2 cellular contexts compared by ENCODE assay signal in the genomic region with DNA sequence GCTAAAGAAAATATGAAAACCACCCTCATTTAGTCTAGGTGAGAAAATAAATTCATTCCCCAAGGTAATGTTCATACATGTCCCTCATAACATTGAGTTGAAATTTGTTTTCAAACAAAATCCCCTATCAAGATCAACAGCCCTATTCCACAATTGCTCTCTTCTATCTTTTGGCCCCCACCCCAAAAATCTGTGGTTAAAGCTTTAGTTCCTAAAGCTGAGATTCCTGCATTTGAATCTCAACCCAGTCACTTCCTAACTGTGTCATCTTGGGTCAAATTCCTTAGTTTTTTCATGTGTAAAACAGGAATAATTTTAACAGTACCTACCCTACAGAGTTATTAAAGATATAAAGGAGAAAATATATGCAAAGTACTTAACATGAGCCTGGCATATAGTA.
TF ChIP-seq lines count a peak whose summit lies in the region.

No MANE protein-coding gene starts in this region.

TF ChIP-seq in IMR-90, 13 proteins besides CTCF, POLR2A, EP300 and RAD21:
- no peak for TF ChIP-seq RCOR1 (IDR thresholded peaks at IDR 0.05; ENCODE audit: insufficient replicate concordance, low read length)
- no peak for TF ChIP-seq ELK1 (IDR thresholded peaks at IDR 0.05; ENCODE audit: borderline replicate concordance, low read depth, low read length)
- TF ChIP-seq MAZ (IDR thresholded peaks at IDR 0.05; ENCODE audit: borderline replicate concordance, low read depth, low read length) = no peak
- TF ChIP-seq CHD1 (IDR thresholded peaks at IDR 0.05; ENCODE audit: low read depth, low read length) = no peak
- no peak for TF ChIP-seq RFX5 (IDR thresholded peaks at IDR 0.05; ENCODE audit: low read depth, low read length)
- TF ChIP-seq CEBPB (IDR thresholded peaks at IDR 0.05; ENCODE audit: low read depth, low read length) = no peak
- TF ChIP-seq MAFK (IDR thresholded peaks at IDR 0.05; ENCODE audit: low read depth, low read length) = no peak
- TF ChIP-seq SMC3 (IDR thresholded peaks at IDR 0.05; ENCODE audit: low read depth, low read length) = no peak
- no peak for TF ChIP-seq MXI1 (IDR thresholded peaks at IDR 0.05; ENCODE audit: borderline replicate concordance, low read depth, low read length)
- TF ChIP-seq, protein P1, sequence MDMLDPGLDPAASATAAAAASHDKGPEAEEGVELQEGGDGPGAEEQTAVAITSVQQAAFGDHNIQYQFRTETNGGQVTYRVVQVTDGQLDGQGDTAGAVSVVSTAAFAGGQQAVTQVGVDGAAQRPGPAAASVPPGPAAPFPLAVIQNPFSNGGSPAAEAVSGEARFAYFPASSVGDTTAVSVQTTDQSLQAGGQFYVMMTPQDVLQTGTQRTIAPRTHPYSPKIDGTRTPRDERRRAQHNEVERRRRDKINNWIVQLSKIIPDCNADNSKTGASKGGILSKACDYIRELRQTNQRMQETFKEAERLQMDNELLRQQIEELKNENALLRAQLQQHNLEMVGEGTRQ (IDR thresholded peaks at IDR 0.05; ENCODE audit: low read depth, low read length) = no peak
- no peak for TF ChIP-seq FOS (IDR thresholded peaks at IDR 0.05; ENCODE audit: low read depth, low read length)
- no peak for TF ChIP-seq NFE2L2 (IDR thresholded peaks at IDR 0.05; ENCODE audit: low read depth, low read length)
- no peak for TF ChIP-seq BHLHE40 (IDR thresholded peaks at IDR 0.05; ENCODE audit: low read depth, low read length)

TF ChIP-seq in K562, 482 proteins besides CTCF, POLR2A, EP300 and RAD21:
- TF ChIP-seq HDAC1 (IDR thresholded peaks at IDR 0.05) (peak in 1 of 2 experiments; percentile 39; a peak in 1 of 4 replicates), BHLHE40 (IDR thresholded peaks at IDR 0.05; ENCODE audit: low read length) (no peak), NFIC (IDR thresholded peaks at IDR 0.05) (peak; percentile 31; the same call in 1 of the 2 replicates), RCOR1 (IDR thresholded peaks at IDR 0.05; ENCODE audit: borderline replicate concordance in 1 of 2, low read depth in 2 of 2, low read length in 2 of 2) (peak in 1 of 2 experiments; percentile 78; a peak in 2 of 4 replicates), KDM1A (IDR thresholded peaks at IDR 0.05) (peak; percentile 94 to 95)
- TF ChIP-seq, protein P2, sequence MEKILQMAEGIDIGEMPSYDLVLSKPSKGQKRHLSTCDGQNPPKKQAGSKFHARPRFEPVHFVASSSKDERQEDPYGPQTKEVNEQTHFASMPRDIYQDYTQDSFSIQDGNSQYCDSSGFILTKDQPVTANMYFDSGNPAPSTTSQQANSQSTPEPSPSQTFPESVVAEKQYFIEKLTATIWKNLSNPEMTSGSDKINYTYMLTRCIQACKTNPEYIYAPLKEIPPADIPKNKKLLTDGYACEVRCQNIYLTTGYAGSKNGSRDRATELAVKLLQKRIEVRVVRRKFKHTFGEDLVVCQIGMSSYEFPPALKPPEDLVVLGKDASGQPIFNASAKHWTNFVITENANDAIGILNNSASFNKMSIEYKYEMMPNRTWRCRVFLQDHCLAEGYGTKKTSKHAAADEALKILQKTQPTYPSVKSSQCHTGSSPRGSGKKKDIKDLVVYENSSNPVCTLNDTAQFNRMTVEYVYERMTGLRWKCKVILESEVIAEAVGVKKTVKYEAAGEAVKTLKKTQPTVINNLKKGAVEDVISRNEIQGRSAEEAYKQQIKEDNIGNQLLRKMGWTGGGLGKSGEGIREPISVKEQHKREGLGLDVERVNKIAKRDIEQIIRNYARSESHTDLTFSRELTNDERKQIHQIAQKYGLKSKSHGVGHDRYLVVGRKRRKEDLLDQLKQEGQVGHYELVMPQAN (IDR thresholded peaks at IDR 0.05; ENCODE audit: borderline replicate concordance) = no peak
- TF ChIP-seq, protein P3, sequence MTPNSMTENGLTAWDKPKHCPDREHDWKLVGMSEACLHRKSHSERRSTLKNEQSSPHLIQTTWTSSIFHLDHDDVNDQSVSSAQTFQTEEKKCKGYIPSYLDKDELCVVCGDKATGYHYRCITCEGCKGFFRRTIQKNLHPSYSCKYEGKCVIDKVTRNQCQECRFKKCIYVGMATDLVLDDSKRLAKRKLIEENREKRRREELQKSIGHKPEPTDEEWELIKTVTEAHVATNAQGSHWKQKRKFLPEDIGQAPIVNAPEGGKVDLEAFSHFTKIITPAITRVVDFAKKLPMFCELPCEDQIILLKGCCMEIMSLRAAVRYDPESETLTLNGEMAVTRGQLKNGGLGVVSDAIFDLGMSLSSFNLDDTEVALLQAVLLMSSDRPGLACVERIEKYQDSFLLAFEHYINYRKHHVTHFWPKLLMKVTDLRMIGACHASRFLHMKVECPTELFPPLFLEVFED (CRISPR knock-in tag; conservative IDR thresholded peaks at IDR 0.05) = no peak
TF ChIP-seq in K562: peak in this region for 4.
